Comparison of ENCODE assay signal across 17 cellular contexts in genomic region chr3:65950340-65951326, GRCh38.
DNase-seq lines count a peak whose midpoint lies in the region; ATAC-seq and TF ChIP-seq lines count a peak whose summit lies in the region.
"Had no signal": no experiment of that assay in that cellular context is flagged by ENCODE, and none has a peak within 500 bp of the region (broad histone marks: within the 10 kb centered on the region; RNA-seq: fewer than 3 reads in every experiment).

No MANE protein-coding gene starts in this region.

- H3K36me3 ChIP-seq in SJCRH30 (no peaks in the 10 kb centered on the region), hepatocyte (replicated peaks; ENCODE audit: insufficient read depth, low read depth) (no peaks in the 10 kb centered on the region)
- H3K36me3 ChIP-seq: right lobe of liver had no signal

- H3K4me3 ChIP-seq in SJCRH30 (no peak overlapping the region), hepatocyte (no peak overlapping the region)
- H3K4me3 ChIP-seq: right lobe of liver had no signal

- H3K9me3 Mint-ChIP-seq in nephron progenitor cell, result no peaks in the 10 kb centered on the region
- H3K9me3 Mint-ChIP-seq in T-helper 2 cell treated with Interferon-gamma antibody and Interleukin-4, amounts not matched to agents 5 μg/mL and 100 μg/mL, for 36 hours, result no peaks in the 10 kb centered on the region

- H3K36me3 Mint-ChIP-seq in nephron progenitor cell (ENCODE audit: low read depth), result no peaks in the 10 kb centered on the region
- no peaks in the 10 kb centered on the region for H3K36me3 Mint-ChIP-seq in T-helper 2 cell treated with Interferon-gamma antibody and Interleukin-4, amounts not matched to agents 5 μg/mL and 100 μg/mL, for 36 hours (ENCODE audit: low read depth)

- peaks cover 8% of the 10 kb centered on the region for H3K4me1 ChIP-seq in SJCRH30
- peaks cover 54% of the 10 kb centered on the region for H3K4me1 ChIP-seq in hepatocyte (ENCODE audit: insufficient read depth)

- H3K9me3 ChIP-seq in SJCRH30 (replicated peaks) (no peaks in the 10 kb centered on the region), hepatocyte (ENCODE audit: low read depth) (no peaks in the 10 kb centered on the region)
- H3K9me3 ChIP-seq: right lobe of liver had no signal

- H4K20me1 ChIP-seq in hepatocyte (ENCODE audit: insufficient read depth, poor library complexity, severe bottlenecking), result no peaks in the 10 kb centered on the region

- H2AFZ ChIP-seq in hepatocyte, result no peak overlapping the region

- peaks cover 65% of the 10 kb centered on the region for H3K79me2 ChIP-seq in hepatocyte

- DNase-seq in ELF-1 (ENCODE audit: low read depth, low spot score), result peak; percentile 50
- peak; percentile 13 to 28 for DNase-seq in SJCRH30
- DNase-seq in hepatocyte (ENCODE audit: low spot score), result no peak
- no peak for DNase-seq in nephron progenitor cell
- DNase-seq in T-helper 2 cell treated with Interferon-gamma antibody and Interleukin-4, amounts not matched to agents 5 μg/mL and 100 μg/mL, for 36 hours (ENCODE audit: low spot score), result no peak
- no peak for DNase-seq in NCI-H146 (lab: John Stamatoyannopoulos, UW)
- DNase-seq: activated CD4-positive, alpha-beta T cell treated with anti-CD3 and anti-CD28 coated beads for 36 hours; activated effector memory CD4-positive, alpha-beta T cell treated with Interleukin-2 at 50 U/mL for 16 hours; midbrain; NCI-H2029 treated with DMSO at 0.1 percent for 48 hours; NCI-H510A; nucleus accumbens; right lobe of liver; stimulated activated CD4-positive, alpha-beta T cell treated with anti-CD3 and anti-CD28 coated beads, Interleukin-1b, Interleukin-23, amount 100 ng/mL, for 48 hours had no signal

- no peak overlapping the region for H3K4me3 Mint-ChIP-seq in nephron progenitor cell
- H3K4me3 Mint-ChIP-seq in T-helper 2 cell treated with Interferon-gamma antibody and Interleukin-4, amounts not matched to agents 5 μg/mL and 100 μg/mL, for 36 hours, result no peak overlapping the region
- H3K4me3 Mint-ChIP-seq: activated CD4-positive, alpha-beta T cell treated with anti-CD3 and anti-CD28 coated beads for 36 hours had no signal

- WGBS in hepatocyte (ENCODE audit: low lambda C conversion rate, missing lambda C conversion rate), result 64% methylated on average over 7 of the region's 7 CpGs

- no peak overlapping the region; the same call in 1 of the 2 replicates for H3K27ac ChIP-seq in SJCRH30
- peak overlapping the region; percentile 44 for H3K27ac ChIP-seq in hepatocyte
- H3K27ac ChIP-seq: epithelial cell of prostate had no signal

- no peaks in the 10 kb centered on the region for H3K27me3 ChIP-seq in SJCRH30
- H3K27me3 ChIP-seq in hepatocyte, result no peaks in the 10 kb centered on the region
- H3K27me3 ChIP-seq: right lobe of liver had no signal

- no peaks in the 10 kb centered on the region for H3K27me3 Mint-ChIP-seq in nephron progenitor cell (ENCODE audit: low read depth, poor library complexity)
- no peaks in the 10 kb centered on the region for H3K27me3 Mint-ChIP-seq in T-helper 2 cell treated with Interferon-gamma antibody and Interleukin-4, amounts not matched to agents 5 μg/mL and 100 μg/mL, for 36 hours (ENCODE audit: low read depth)
- H3K27me3 Mint-ChIP-seq: activated CD4-positive, alpha-beta T cell treated with anti-CD3 and anti-CD28 coated beads for 36 hours had no signal

- ATAC-seq in GM18909 (IDR thresholded peaks at IDR 0.05; ENCODE audit: poor library complexity, unreplicated experiment) (no peak), HG03139 (IDR thresholded peaks at IDR 0.05; ENCODE audit: unreplicated experiment) (no peak)
- ATAC-seq: activated CD4-positive, alpha-beta T cell treated with anti-CD3 and anti-CD28 coated beads for 36 hours; right lobe of liver had no signal

- TF ChIP-seq CTCF in hepatocyte (IDR thresholded peaks at IDR 0.05; ENCODE audit: poor library complexity), result no peak
- TF ChIP-seq CTCF in nephron progenitor cell (IDR thresholded peaks at IDR 0.05), result no peak

- peaks cover 62% of the 10 kb centered on the region for H3K4me1 Mint-ChIP-seq in nephron progenitor cell
- peaks cover 3% of the 10 kb centered on the region for H3K4me1 Mint-ChIP-seq in T-helper 2 cell treated with Interferon-gamma antibody and Interleukin-4, amounts not matched to agents 5 μg/mL and 100 μg/mL, for 36 hours (ENCODE audit: low read depth)
- H3K4me1 Mint-ChIP-seq: activated CD4-positive, alpha-beta T cell treated with anti-CD3 and anti-CD28 coated beads for 36 hours had no signal

- no peaks in the 10 kb centered on the region for H3K9me2 ChIP-seq in hepatocyte (replicated peaks; ENCODE audit: insufficient read depth)

- peak overlapping the region; percentile 76 for H3K27ac Mint-ChIP-seq in nephron progenitor cell
- no peak overlapping the region for H3K27ac Mint-ChIP-seq in T-helper 2 cell treated with Interferon-gamma antibody and Interleukin-4, amounts not matched to agents 5 μg/mL and 100 μg/mL, for 36 hours
- H3K27ac Mint-ChIP-seq: activated CD4-positive, alpha-beta T cell treated with anti-CD3 and anti-CD28 coated beads for 36 hours had no signal

- no peak overlapping the region for H3K4me2 ChIP-seq in hepatocyte

Comparison
In these comparisons a context has a peak if more than half of its experiments do, and no peak if none do; other contexts are left out.
1. DNase-seq: peak in ELF-1 (single experiment) and SJCRH30 (2 of 2); none in hepatocyte (single experiment), nephron progenitor cell (single experiment), T-helper 2 cell treated with Interferon-gamma antibody and Interleukin-4, amounts not matched to agents 5 μg/mL and 100 μg/mL, for 36 hours (single experiment) and NCI-H146 (single experiment).